1 cellular context compared by ENCODE assay signal in genomic region chr2:105812180-105813044, GRCh38.
TF ChIP-seq lines count a peak whose summit lies in the region.

No MANE protein-coding gene starts in this region.

TF ChIP-seq in HepG2, 621 proteins besides CTCF, POLR2A, EP300 and RAD21 (continued from another document and continues in another):
- no peak for TF ChIP-seq HINFP (CRISPR knock-in tag; IDR thresholded peaks at IDR 0.05; ENCODE audit: low read depth)
- TF ChIP-seq ZNF552 (CRISPR knock-in tag; IDR thresholded peaks at IDR 0.05; ENCODE audit: borderline replicate concordance), result no peak
- TF ChIP-seq ZNF383 (CRISPR knock-in tag; IDR thresholded peaks at IDR 0.05; ENCODE audit: borderline replicate concordance), result no peak
- TF ChIP-seq ZNF256 (CRISPR knock-in tag; conservative IDR thresholded peaks at IDR 0.05), result no peak
- TF ChIP-seq TAF15 (IDR thresholded peaks at IDR 0.05; ENCODE audit: low read depth, low read length, poor library complexity, severe bottlenecking), result no peak
- TF ChIP-seq, protein P1, sequence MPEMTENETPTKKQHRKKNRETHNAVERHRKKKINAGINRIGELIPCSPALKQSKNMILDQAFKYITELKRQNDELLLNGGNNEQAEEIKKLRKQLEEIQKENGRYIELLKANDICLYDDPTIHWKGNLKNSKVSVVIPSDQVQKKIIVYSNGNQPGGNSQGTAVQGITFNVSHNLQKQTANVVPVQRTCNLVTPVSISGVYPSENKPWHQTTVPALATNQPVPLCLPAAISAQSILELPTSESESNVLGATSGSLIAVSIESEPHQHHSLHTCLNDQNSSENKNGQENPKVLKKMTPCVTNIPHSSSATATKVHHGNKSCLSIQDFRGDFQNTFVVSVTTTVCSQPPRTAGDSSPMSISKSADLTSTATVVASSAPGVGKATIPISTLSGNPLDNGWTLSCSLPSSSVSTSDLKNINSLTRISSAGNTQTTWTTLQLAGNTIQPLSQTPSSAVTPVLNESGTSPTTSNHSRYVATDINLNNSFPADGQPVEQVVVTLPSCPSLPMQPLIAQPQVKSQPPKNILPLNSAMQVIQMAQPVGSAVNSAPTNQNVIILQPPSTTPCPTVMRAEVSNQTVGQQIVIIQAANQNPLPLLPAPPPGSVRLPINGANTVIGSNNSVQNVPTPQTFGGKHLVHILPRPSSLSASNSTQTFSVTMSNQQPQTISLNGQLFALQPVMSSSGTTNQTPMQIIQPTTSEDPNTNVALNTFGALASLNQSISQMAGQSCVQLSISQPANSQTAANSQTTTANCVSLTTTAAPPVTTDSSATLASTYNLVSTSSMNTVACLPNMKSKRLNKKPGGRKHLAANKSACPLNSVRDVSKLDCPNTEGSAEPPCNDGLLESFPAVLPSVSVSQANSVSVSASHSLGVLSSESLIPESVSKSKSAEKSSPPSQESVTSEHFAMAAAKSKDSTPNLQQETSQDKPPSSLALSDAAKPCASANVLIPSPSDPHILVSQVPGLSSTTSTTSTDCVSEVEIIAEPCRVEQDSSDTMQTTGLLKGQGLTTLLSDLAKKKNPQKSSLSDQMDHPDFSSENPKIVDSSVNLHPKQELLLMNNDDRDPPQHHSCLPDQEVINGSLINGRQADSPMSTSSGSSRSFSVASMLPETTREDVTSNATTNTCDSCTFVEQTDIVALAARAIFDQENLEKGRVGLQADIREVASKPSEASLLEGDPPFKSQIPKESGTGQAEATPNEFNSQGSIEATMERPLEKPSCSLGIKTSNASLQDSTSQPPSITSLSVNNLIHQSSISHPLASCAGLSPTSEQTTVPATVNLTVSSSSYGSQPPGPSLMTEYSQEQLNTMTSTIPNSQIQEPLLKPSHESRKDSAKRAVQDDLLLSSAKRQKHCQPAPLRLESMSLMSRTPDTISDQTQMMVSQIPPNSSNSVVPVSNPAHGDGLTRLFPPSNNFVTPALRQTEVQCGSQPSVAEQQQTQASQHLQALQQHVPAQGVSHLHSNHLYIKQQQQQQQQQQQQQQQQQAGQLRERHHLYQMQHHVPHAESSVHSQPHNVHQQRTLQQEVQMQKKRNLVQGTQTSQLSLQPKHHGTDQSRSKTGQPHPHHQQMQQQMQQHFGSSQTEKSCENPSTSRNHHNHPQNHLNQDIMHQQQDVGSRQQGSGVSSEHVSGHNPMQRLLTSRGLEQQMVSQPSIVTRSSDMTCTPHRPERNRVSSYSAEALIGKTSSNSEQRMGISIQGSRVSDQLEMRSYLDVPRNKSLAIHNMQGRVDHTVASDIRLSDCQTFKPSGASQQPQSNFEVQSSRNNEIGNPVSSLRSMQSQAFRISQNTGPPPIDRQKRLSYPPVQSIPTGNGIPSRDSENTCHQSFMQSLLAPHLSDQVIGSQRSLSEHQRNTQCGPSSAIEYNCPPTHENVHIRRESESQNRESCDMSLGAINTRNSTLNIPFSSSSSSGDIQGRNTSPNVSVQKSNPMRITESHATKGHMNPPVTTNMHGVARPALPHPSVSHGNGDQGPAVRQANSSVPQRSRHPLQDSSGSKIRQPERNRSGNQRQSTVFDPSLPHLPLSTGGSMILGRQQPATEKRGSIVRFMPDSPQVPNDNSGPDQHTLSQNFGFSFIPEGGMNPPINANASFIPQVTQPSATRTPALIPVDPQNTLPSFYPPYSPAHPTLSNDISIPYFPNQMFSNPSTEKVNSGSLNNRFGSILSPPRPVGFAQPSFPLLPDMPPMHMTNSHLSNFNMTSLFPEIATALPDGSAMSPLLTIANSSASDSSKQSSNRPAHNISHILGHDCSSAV (CRISPR knock-in tag; IDR thresholded peaks at IDR 0.05; ENCODE audit: borderline replicate concordance), result no peak
- no peak for TF ChIP-seq PHF20 (CRISPR knock-in tag; IDR thresholded peaks at IDR 0.05)
- no peak for TF ChIP-seq ZNF557 (CRISPR knock-in tag; IDR thresholded peaks at IDR 0.05)
- no peak for TF ChIP-seq PRMT3 (CRISPR knock-in tag; IDR thresholded peaks at IDR 0.05; ENCODE audit: borderline replicate concordance, low read depth)
- TF ChIP-seq SCMH1 (CRISPR knock-in tag; IDR thresholded peaks at IDR 0.05; ENCODE audit: borderline replicate concordance), result no peak
- TF ChIP-seq, protein P2, sequence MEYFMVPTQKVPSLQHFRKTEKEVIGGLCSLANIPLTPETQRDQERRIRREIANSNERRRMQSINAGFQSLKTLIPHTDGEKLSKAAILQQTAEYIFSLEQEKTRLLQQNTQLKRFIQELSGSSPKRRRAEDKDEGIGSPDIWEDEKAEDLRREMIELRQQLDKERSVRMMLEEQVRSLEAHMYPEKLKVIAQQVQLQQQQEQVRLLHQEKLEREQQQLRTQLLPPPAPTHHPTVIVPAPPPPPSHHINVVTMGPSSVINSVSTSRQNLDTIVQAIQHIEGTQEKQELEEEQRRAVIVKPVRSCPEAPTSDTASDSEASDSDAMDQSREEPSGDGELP (IDR thresholded peaks at IDR 0.05; ENCODE audit: borderline replicate concordance, low read depth), result peak; percentile 70; the same call in 1 of the 2 replicates
- TF ChIP-seq STAT5B (CRISPR knock-in tag; IDR thresholded peaks at IDR 0.05), result no peak
- TF ChIP-seq ZNF589 (CRISPR knock-in tag; conservative IDR thresholded peaks at IDR 0.05), result no peak
- no peak for TF ChIP-seq ZSCAN22 (CRISPR knock-in tag; IDR thresholded peaks at IDR 0.05)
- TF ChIP-seq IRF2 (CRISPR knock-in tag; IDR thresholded peaks at IDR 0.05), result no peak
- no peak for TF ChIP-seq ZNF572 (CRISPR knock-in tag; IDR thresholded peaks at IDR 0.05)
- no peak for TF ChIP-seq WIZ (CRISPR knock-in tag; IDR thresholded peaks at IDR 0.05)
- TF ChIP-seq, protein P3, sequence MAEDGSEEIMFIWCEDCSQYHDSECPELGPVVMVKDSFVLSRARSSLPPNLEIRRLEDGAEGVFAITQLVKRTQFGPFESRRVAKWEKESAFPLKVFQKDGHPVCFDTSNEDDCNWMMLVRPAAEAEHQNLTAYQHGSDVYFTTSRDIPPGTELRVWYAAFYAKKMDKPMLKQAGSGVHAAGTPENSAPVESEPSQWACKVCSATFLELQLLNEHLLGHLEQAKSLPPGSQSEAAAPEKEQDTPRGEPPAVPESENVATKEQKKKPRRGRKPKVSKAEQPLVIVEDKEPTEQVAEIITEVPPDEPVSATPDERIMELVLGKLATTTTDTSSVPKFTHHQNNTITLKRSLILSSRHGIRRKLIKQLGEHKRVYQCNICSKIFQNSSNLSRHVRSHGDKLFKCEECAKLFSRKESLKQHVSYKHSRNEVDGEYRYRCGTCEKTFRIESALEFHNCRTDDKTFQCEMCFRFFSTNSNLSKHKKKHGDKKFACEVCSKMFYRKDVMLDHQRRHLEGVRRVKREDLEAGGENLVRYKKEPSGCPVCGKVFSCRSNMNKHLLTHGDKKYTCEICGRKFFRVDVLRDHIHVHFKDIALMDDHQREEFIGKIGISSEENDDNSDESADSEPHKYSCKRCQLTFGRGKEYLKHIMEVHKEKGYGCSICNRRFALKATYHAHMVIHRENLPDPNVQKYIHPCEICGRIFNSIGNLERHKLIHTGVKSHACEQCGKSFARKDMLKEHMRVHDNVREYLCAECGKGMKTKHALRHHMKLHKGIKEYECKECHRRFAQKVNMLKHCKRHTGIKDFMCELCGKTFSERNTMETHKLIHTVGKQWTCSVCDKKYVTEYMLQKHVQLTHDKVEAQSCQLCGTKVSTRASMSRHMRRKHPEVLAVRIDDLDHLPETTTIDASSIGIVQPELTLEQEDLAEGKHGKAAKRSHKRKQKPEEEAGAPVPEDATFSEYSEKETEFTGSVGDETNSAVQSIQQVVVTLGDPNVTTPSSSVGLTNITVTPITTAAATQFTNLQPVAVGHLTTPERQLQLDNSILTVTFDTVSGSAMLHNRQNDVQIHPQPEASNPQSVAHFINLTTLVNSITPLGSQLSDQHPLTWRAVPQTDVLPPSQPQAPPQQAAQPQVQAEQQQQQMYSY (CRISPR knock-in tag; IDR thresholded peaks at IDR 0.05), result no peak
- TF ChIP-seq MED13 (CRISPR knock-in tag; IDR thresholded peaks at IDR 0.05), result no peak
- no peak for TF ChIP-seq RELA (CRISPR knock-in tag; IDR thresholded peaks at IDR 0.05)
- TF ChIP-seq SMARCE1 (IDR thresholded peaks at IDR 0.05; ENCODE audit: borderline replicate concordance), result no peak
- no peak for TF ChIP-seq BCLAF1 (IDR thresholded peaks at IDR 0.05)
- TF ChIP-seq HOMEZ (CRISPR knock-in tag; IDR thresholded peaks at IDR 0.05; ENCODE audit: low read depth), result 0 out of 2 replicates have a peak, but pooled peaks have one; percentile 13
- peak; percentile 57; the same call in 1 of the 2 replicates for TF ChIP-seq ATF2 (CRISPR knock-in tag; IDR thresholded peaks at IDR 0.05)
- no peak for TF ChIP-seq ZNF205 (CRISPR knock-in tag; IDR thresholded peaks at IDR 0.05)
- no peak for TF ChIP-seq TGIF2 (CRISPR knock-in tag; IDR thresholded peaks at IDR 0.05)
- no peak for TF ChIP-seq NR2F2 (IDR thresholded peaks at IDR 0.05; ENCODE audit: borderline replicate concordance, low read depth)
- TF ChIP-seq NPAS2 (CRISPR knock-in tag; IDR thresholded peaks at IDR 0.05; ENCODE audit: borderline replicate concordance), result no peak
- no peak for TF ChIP-seq ZFP37 (CRISPR knock-in tag; IDR thresholded peaks at IDR 0.05; ENCODE audit: borderline replicate concordance)
- TF ChIP-seq ATF3 (CRISPR knock-in tag; IDR thresholded peaks at IDR 0.05), result no peak
- TF ChIP-seq, protein P4, sequence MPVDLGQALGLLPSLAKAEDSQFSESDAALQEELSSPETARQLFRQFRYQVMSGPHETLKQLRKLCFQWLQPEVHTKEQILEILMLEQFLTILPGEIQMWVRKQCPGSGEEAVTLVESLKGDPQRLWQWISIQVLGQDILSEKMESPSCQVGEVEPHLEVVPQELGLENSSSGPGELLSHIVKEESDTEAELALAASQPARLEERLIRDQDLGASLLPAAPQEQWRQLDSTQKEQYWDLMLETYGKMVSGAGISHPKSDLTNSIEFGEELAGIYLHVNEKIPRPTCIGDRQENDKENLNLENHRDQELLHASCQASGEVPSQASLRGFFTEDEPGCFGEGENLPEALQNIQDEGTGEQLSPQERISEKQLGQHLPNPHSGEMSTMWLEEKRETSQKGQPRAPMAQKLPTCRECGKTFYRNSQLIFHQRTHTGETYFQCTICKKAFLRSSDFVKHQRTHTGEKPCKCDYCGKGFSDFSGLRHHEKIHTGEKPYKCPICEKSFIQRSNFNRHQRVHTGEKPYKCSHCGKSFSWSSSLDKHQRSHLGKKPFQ (CRISPR knock-in tag; IDR thresholded peaks at IDR 0.05; ENCODE audit: insufficient replicate concordance), result no peak
